Comparison of ENCODE assay signal across 21 cellular contexts in the genomic region with DNA sequence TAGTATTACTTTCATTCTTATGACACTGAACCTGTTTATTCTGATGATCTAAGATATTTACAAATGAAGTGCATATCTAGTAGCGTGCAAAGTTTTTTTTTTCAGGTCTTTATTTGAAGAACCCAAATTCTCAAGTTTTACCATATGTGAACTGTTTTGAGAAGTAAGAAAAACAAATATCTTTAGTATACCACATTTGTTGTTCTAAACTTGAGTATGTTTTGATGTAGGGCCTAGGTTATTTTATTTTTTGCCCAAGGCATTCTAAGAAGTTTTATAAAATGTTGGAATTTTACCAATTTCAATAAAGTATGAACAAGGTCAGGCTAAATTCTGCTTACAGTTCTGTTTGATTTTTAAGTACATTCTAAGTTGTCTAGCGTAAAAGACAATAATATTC.
"Had no signal": no experiment of that assay in that cellular context is flagged by ENCODE, and none has a peak within 500 bp of the region (broad histone marks: within the 10 kb centered on the region; RNA-seq: fewer than 3 reads in every experiment).

No MANE protein-coding gene starts in this region.

- H3K27me3 ChIP-seq: gastrocnemius medialis, sigmoid colon, stomach had no signal

- H3K4me1 ChIP-seq: psoas muscle, sigmoid colon, stomach had no signal

- H3K27ac ChIP-seq: coronary artery, gastrocnemius medialis, left ventricle myocardium inferior, psoas muscle, sigmoid colon, skin epidermis, stomach had no signal

- H3K36me3 Mint-ChIP-seq: natural killer cell treated with Interleukin-12 subunit alpha and Interleukin-12 subunit beta and Interleukin-15 and Interleukin-18, amount 100 ng/mL, for 72 hours had no signal

- H3K27ac Mint-ChIP-seq: endodermal cell; natural killer cell treated with Interleukin-12 subunit alpha and Interleukin-12 subunit beta and Interleukin-15 and Interleukin-18, amount 100 ng/mL, for 72 hours had no signal

- H3K9me3 Mint-ChIP-seq: endodermal cell; natural killer cell treated with Interleukin-12 subunit alpha and Interleukin-12 subunit beta and Interleukin-15 and Interleukin-18, amount 100 ng/mL, for 72 hours had no signal

- H3K36me3 ChIP-seq: gastrocnemius medialis had no signal

- H3K4me3 Mint-ChIP-seq: endodermal cell; natural killer cell treated with Interleukin-12 subunit alpha and Interleukin-12 subunit beta and Interleukin-15 and Interleukin-18, amount 100 ng/mL, for 72 hours had no signal

- H3K4me3 ChIP-seq: coronary artery, gastrocnemius medialis, left ventricle myocardium inferior, lung, psoas muscle, sigmoid colon, skin epidermis, stomach had no signal

- H3K27me3 Mint-ChIP-seq: natural killer cell treated with Interleukin-12 subunit alpha and Interleukin-12 subunit beta and Interleukin-15 and Interleukin-18, amount 100 ng/mL, for 72 hours had no signal

- H3K9me3 ChIP-seq: gastrocnemius medialis, left ventricle myocardium inferior, psoas muscle, sigmoid colon, stomach had no signal

- DNase-seq: effector CD4-positive, alpha-beta T cell; endodermal cell; gastrocnemius medialis; kidney; left cardiac atrium; left ventricle myocardium inferior; mesenchymal stem cell; midbrain; occipital lobe; psoas muscle; retina; sigmoid colon; stimulated activated CD4-positive, alpha-beta T cell treated with anti-CD3 and anti-CD28 coated beads, Interleukin-12 subunit alpha, Interleukin-12 subunit beta, amount 100 ng/mL, for 4 hours; stimulated activated naive CD4-positive, alpha-beta T cell; stomach; substantia nigra; trophoblast cell had no signal
